8 cellular contexts compared by ENCODE assay signal in the genomic region with DNA sequence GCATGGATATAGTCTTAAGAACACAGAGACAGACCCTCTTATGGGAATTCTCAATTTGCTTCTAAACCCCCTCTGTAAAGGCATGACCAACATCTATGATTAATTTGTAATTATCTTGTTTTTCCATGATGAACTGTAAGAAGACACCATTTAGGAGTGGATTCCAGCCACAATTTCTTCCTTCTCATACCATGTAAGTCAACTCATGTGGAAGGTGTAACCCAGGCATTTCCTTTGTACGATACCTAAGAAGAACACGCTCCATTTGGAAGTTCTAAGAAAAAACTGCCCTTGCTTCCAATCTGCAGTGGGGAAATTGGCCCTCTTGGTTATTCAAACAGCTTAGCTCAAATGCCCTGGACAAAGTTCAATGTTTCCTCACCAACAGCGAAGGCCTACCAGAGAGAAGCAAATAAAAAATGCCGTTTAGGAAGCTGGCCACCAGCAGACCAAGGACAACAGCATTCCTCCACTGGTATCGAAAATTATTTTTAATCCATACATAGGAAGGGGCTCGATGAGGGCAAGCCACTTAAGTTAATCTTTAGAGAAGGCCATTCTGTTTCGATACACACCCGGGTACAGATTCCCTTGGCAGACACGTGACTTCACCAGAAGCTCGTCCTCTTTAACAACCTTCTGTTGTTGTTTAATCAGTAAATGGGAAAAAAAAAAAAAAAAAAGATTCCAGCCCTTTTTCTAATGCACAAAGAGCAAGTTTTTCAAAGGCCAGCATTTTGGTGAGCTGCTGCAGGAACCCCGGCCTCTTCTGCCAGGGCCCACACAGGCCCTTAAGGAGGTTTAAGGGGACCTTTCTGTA. TPM values are rescaled to one million over a fixed set of nuclear protein-coding genes. Genes with fewer than 3 reads are reported as not detected.
DNase-seq lines count a peak whose midpoint lies in the region; ATAC-seq and TF ChIP-seq lines count a peak whose summit lies in the region.

No MANE protein-coding gene starts in this region.

- H3K36me3 ChIP-seq in NT2/D1 (ENCODE audit: insufficient read depth, insufficient read length, low read length) = peaks cover 35% of the 10 kb centered on the region

- no peaks in the 10 kb centered on the region for H3K9me3 Mint-ChIP-seq in natural killer cell

- H3K27ac Mint-ChIP-seq in natural killer cell = peak overlapping the region; percentile 80 to 89

- peak overlapping the region; percentile 14 for H3K9ac ChIP-seq in NT2/D1 (ENCODE audit: insufficient read length, low read depth)

- H3K27me3 ChIP-seq in NT2/D1 (ENCODE audit: insufficient read depth, insufficient read length) = no peaks in the 10 kb centered on the region

- H3K4me3 Mint-ChIP-seq in natural killer cell = peak overlapping the region; percentile 43

- peaks cover 6% of the 10 kb centered on the region for H3K4me1 ChIP-seq in NT2/D1 (ENCODE audit: insufficient read depth, insufficient read length)

- no peaks in the 10 kb centered on the region for H3K9me3 ChIP-seq in NT2/D1 (ENCODE audit: insufficient read depth, low read length)

- intact Hi-C loops in natural killer cell (cut with micrococcal nuclease) = no loop called here

- no peak for TF ChIP-seq CTCF in AG10803 (conservative IDR thresholded peaks at IDR 0.05; ENCODE audit: low read length)
- TF ChIP-seq CTCF in epithelial cell of esophagus (IDR thresholded peaks at IDR 0.05; ENCODE audit: insufficient read depth, low read depth, low read length, missing control alignments) = no peak
- no peak for TF ChIP-seq CTCF in natural killer cell (IDR thresholded peaks at IDR 0.05)

- no peaks in the 10 kb centered on the region for H3K27me3 Mint-ChIP-seq in natural killer cell (ENCODE audit: low read depth in 2 of 2)

- peak overlapping the region; percentile 78 for H3K4me3 ChIP-seq in AG10803 (ENCODE audit: low read length)
- H3K4me3 ChIP-seq in NT2/D1 (ENCODE audit: insufficient read length, low read depth) = peak overlapping the region; percentile 76
- H3K4me3 ChIP-seq in epithelial cell of esophagus (ENCODE audit: low read length) = no peak overlapping the region

- DNase-seq in AG10803 (ENCODE audit: low read depth) (peak; percentile 46), NT2/D1 (ENCODE audit: low read depth, low spot score) (no peak), epithelial cell of esophagus (ENCODE audit: low read depth) (peak; percentile 21), natural killer cell (no peak), HUDEP-2 (lab: John Stamatoyannopoulos, UW; ENCODE audit: unreplicated experiment in 76 of 76) (no peak), iPS-NIHi11 (ENCODE audit: low spot score) (no peak), mesenteric fat pad (ENCODE audit: low spot score) (no peak)

- no peaks in the 10 kb centered on the region for H3K36me3 Mint-ChIP-seq in natural killer cell

- ATAC-seq in natural killer cell = no peak
- no peak for ATAC-seq in HG03442 (IDR thresholded peaks at IDR 0.05; ENCODE audit: unreplicated experiment)

- peaks cover 16 to 37% of the 10 kb centered on the region in 2 donors for H3K4me1 Mint-ChIP-seq in natural killer cell

RNA-seq across cellular contexts. Expression of a gene that starts 2.6 kb away (rescaled TPM):
- total RNA-seq in natural killer cell = 10 to 100 TPM; 21.5 to 26.1 (median 22.9) TPM
- 27.0 TPM for total RNA-seq in mesenteric fat pad

RNA-seq across cellular contexts. Expression of a gene that starts 2.6 kb away (rescaled TPM):
- total RNA-seq in natural killer cell (10 to 100 TPM; 30.5 to 36.3 (median 33.8) TPM), mesenteric fat pad (37.2 TPM)

Comparison
In these comparisons a context has a peak if more than half of its experiments do, and no peak if none do; other contexts are left out.
1. DNase-seq: peak in AG10803 (single experiment) and epithelial cell of esophagus (single experiment); none in NT2/D1 (single experiment), natural killer cell (single experiment), HUDEP-2 (0 of 76), iPS-NIHi11 (single experiment) and mesenteric fat pad (single experiment).